2 cellular contexts compared by ENCODE assay signal in the genomic region with DNA sequence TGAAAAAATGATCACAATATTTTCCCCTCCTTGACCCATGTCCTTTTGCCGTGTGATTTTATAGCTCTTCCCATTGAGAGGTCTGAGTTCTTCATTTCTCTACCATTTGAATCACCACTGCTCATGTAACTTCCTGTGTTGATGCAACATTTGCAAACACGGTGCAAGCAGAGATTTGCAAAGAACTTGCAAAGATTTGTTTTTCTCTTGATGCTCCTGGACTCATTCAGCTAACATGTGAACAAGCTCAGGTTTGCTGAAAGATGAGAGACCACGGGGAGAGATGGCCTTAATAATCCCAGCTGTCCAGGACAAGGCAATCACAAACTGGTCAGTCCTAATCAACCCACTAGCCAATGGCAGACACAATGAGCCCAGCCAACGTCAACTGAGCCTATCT.
TF ChIP-seq lines count a peak whose summit lies in the region.

No MANE protein-coding gene starts in this region.

TF ChIP-seq in IMR-90, 13 proteins besides CTCF, POLR2A, EP300 and RAD21:
- peak; percentile 66; the same call in 1 of the 2 replicates for TF ChIP-seq CEBPB (IDR thresholded peaks at IDR 0.05; ENCODE audit: low read depth, low read length)
- no peak for TF ChIP-seq RCOR1 (IDR thresholded peaks at IDR 0.05; ENCODE audit: insufficient replicate concordance, low read length)

TF ChIP-seq in HepG2, 621 proteins besides CTCF, POLR2A, EP300 and RAD21 (continues in another document):
- TF ChIP-seq POGZ (CRISPR knock-in tag; IDR thresholded peaks at IDR 0.05) (0 out of 2 replicates have a peak, but pooled peaks have one; percentile 33), GATAD2A (CRISPR knock-in tag; IDR thresholded peaks at IDR 0.05) (peak; percentile 72), MTA3 (CRISPR knock-in tag; IDR thresholded peaks at IDR 0.05) (no peak), ZNF3 (CRISPR knock-in tag; IDR thresholded peaks at IDR 0.05) (0 out of 2 replicates have a peak, but pooled peaks have one; percentile 16), FOXK1 (CRISPR knock-in tag; IDR thresholded peaks at IDR 0.05; ENCODE audit: borderline replicate concordance, low read depth) (peak; percentile 63; the same call in 1 of the 2 replicates), FOSL2 (CRISPR knock-in tag; IDR thresholded peaks at IDR 0.05) (peak; percentile 45), HDAC1 (CRISPR knock-in tag; IDR thresholded peaks at IDR 0.05) (0 out of 2 replicates have a peak, but pooled peaks have one; percentile 23), ZNF446 (CRISPR knock-in tag; IDR thresholded peaks at IDR 0.05) (no peak), FOXA3 (CRISPR knock-in tag; IDR thresholded peaks at IDR 0.05) (peak; percentile 66), CEBPB (IDR thresholded peaks at IDR 0.05; ENCODE audit: borderline replicate concordance, low read depth, low read length) (peak; percentile 86), HMG20A (CRISPR knock-in tag; IDR thresholded peaks at IDR 0.05; ENCODE audit: borderline replicate concordance) (peak; percentile 75; the same call in 1 of the 2 replicates), ZNF644 (CRISPR knock-in tag; IDR thresholded peaks at IDR 0.05; ENCODE audit: low read depth) (peak; percentile 71; the same call in 1 of the 2 replicates), SALL1 (CRISPR knock-in tag; IDR thresholded peaks at IDR 0.05) (peak; percentile 19; the same call in 1 of the 2 replicates), ZNF383 (CRISPR knock-in tag; IDR thresholded peaks at IDR 0.05; ENCODE audit: borderline replicate concordance) (no peak), IKZF4 (CRISPR knock-in tag; IDR thresholded peaks at IDR 0.05; ENCODE audit: borderline replicate concordance, low read depth, not compliant biosample characterization) (no peak), ELF1 (CRISPR knock-in tag; IDR thresholded peaks at IDR 0.05) (0 out of 2 replicates have a peak, but pooled peaks have one; percentile 37), GABPB1 (CRISPR knock-in tag; IDR thresholded peaks at IDR 0.05) (peak; percentile 78), SAP130 (CRISPR knock-in tag; IDR thresholded peaks at IDR 0.05; ENCODE audit: low read depth) (peak; percentile 24; the same call in 1 of the 2 replicates), SOX6 (IDR thresholded peaks at IDR 0.05) (no peak), SOX6 (CRISPR knock-in tag; IDR thresholded peaks at IDR 0.05) (peak; percentile 64), KLF16 (CRISPR knock-in tag; IDR thresholded peaks at IDR 0.05) (peak in 1 of 2 experiments; percentile 40; a peak in 1 of 4 replicates), KLF6 (CRISPR knock-in tag; IDR thresholded peaks at IDR 0.05) (0 out of 2 replicates have a peak, but pooled peaks have one; percentile 58), FOXP1 (IDR thresholded peaks at IDR 0.05) (no peak), FOXP1 (CRISPR knock-in tag; IDR thresholded peaks at IDR 0.05) (peak; percentile 51), THAP11 (CRISPR knock-in tag; IDR thresholded peaks at IDR 0.05) (0 out of 2 replicates have a peak, but pooled peaks have one; percentile 34), ZNF44 (CRISPR knock-in tag; IDR thresholded peaks at IDR 0.05) (no peak), ELF3 (CRISPR knock-in tag; IDR thresholded peaks at IDR 0.05) (peak; percentile 76; the same call in 1 of the 2 replicates), GABPA (IDR thresholded peaks at IDR 0.05; ENCODE audit: low read depth, low read length) (no peak), GABPA (CRISPR knock-in tag; IDR thresholded peaks at IDR 0.05; ENCODE audit: low read depth) (peak; percentile 80), ZNF274 (CRISPR knock-in tag; IDR thresholded peaks at IDR 0.05) (no peak), HNF4G (IDR thresholded peaks at IDR 0.05; ENCODE audit: borderline replicate concordance, low read depth, low read length) (no peak), HNF4G (CRISPR knock-in tag; IDR thresholded peaks at IDR 0.05; ENCODE audit: borderline replicate concordance, low read depth) (no peak), ETV5 (CRISPR knock-in tag; IDR thresholded peaks at IDR 0.05; ENCODE audit: borderline replicate concordance) (peak; percentile 68; the same call in 1 of the 2 replicates)
- TF ChIP-seq, protein P1, sequence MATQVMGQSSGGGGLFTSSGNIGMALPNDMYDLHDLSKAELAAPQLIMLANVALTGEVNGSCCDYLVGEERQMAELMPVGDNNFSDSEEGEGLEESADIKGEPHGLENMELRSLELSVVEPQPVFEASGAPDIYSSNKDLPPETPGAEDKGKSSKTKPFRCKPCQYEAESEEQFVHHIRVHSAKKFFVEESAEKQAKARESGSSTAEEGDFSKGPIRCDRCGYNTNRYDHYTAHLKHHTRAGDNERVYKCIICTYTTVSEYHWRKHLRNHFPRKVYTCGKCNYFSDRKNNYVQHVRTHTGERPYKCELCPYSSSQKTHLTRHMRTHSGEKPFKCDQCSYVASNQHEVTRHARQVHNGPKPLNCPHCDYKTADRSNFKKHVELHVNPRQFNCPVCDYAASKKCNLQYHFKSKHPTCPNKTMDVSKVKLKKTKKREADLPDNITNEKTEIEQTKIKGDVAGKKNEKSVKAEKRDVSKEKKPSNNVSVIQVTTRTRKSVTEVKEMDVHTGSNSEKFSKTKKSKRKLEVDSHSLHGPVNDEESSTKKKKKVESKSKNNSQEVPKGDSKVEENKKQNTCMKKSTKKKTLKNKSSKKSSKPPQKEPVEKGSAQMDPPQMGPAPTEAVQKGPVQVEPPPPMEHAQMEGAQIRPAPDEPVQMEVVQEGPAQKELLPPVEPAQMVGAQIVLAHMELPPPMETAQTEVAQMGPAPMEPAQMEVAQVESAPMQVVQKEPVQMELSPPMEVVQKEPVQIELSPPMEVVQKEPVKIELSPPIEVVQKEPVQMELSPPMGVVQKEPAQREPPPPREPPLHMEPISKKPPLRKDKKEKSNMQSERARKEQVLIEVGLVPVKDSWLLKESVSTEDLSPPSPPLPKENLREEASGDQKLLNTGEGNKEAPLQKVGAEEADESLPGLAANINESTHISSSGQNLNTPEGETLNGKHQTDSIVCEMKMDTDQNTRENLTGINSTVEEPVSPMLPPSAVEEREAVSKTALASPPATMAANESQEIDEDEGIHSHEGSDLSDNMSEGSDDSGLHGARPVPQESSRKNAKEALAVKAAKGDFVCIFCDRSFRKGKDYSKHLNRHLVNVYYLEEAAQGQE (IDR thresholded peaks at IDR 0.05; ENCODE audit: borderline replicate concordance in 1 of 2, low read depth in 1 of 2, low read length in 2 of 2), result no peak
- TF ChIP-seq, protein P2, sequence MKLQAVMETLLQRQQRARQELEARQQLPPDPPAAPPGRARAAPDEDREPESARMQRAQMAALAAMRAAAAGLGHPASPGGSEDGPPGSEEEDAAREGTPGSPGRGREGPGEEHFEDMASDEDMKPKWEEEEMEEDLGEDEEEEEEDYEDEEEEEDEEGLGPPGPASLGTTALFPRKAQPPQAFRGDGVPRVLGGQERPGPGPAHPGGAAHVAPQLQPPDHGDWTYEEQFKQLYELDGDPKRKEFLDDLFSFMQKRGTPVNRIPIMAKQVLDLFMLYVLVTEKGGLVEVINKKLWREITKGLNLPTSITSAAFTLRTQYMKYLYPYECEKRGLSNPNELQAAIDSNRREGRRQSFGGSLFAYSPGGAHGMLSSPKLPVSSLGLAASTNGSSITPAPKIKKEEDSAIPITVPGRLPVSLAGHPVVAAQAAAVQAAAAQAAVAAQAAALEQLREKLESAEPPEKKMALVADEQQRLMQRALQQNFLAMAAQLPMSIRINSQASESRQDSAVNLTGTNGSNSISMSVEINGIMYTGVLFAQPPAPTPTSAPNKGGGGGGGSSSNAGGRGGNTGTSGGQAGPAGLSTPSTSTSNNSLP (IDR thresholded peaks at IDR 0.05; ENCODE audit: low read depth, low read length), result 0 out of 2 replicates have a peak, but pooled peaks have one; percentile 13
- TF ChIP-seq, protein P3, sequence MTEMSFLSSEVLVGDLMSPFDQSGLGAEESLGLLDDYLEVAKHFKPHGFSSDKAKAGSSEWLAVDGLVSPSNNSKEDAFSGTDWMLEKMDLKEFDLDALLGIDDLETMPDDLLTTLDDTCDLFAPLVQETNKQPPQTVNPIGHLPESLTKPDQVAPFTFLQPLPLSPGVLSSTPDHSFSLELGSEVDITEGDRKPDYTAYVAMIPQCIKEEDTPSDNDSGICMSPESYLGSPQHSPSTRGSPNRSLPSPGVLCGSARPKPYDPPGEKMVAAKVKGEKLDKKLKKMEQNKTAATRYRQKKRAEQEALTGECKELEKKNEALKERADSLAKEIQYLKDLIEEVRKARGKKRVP (CRISPR knock-in tag; IDR thresholded peaks at IDR 0.05), result peak in 1 of 2 experiments; percentile 98; a peak in 2 of 4 replicates
- TF ChIP-seq, protein P4, sequence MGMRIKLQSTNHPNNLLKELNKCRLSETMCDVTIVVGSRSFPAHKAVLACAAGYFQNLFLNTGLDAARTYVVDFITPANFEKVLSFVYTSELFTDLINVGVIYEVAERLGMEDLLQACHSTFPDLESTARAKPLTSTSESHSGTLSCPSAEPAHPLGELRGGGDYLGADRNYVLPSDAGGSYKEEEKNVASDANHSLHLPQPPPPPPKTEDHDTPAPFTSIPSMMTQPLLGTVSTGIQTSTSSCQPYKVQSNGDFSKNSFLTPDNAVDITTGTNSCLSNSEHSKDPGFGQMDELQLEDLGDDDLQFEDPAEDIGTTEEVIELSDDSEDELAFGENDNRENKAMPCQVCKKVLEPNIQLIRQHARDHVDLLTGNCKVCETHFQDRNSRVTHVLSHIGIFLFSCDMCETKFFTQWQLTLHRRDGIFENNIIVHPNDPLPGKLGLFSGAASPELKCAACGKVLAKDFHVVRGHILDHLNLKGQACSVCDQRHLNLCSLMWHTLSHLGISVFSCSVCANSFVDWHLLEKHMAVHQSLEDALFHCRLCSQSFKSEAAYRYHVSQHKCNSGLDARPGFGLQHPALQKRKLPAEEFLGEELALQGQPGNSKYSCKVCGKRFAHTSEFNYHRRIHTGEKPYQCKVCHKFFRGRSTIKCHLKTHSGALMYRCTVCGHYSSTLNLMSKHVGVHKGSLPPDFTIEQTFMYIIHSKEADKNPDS (CRISPR knock-in tag; IDR thresholded peaks at IDR 0.05), result no peak
- TF ChIP-seq, protein P5, sequence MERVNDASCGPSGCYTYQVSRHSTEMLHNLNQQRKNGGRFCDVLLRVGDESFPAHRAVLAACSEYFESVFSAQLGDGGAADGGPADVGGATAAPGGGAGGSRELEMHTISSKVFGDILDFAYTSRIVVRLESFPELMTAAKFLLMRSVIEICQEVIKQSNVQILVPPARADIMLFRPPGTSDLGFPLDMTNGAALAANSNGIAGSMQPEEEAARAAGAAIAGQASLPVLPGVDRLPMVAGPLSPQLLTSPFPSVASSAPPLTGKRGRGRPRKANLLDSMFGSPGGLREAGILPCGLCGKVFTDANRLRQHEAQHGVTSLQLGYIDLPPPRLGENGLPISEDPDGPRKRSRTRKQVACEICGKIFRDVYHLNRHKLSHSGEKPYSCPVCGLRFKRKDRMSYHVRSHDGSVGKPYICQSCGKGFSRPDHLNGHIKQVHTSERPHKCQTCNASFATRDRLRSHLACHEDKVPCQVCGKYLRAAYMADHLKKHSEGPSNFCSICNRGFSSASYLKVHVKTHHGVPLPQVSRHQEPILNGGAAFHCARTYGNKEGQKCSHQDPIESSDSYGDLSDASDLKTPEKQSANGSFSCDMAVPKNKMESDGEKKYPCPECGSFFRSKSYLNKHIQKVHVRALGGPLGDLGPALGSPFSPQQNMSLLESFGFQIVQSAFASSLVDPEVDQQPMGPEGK (CRISPR knock-in tag; IDR thresholded peaks at IDR 0.05), result no peak
- TF ChIP-seq, protein P6, sequence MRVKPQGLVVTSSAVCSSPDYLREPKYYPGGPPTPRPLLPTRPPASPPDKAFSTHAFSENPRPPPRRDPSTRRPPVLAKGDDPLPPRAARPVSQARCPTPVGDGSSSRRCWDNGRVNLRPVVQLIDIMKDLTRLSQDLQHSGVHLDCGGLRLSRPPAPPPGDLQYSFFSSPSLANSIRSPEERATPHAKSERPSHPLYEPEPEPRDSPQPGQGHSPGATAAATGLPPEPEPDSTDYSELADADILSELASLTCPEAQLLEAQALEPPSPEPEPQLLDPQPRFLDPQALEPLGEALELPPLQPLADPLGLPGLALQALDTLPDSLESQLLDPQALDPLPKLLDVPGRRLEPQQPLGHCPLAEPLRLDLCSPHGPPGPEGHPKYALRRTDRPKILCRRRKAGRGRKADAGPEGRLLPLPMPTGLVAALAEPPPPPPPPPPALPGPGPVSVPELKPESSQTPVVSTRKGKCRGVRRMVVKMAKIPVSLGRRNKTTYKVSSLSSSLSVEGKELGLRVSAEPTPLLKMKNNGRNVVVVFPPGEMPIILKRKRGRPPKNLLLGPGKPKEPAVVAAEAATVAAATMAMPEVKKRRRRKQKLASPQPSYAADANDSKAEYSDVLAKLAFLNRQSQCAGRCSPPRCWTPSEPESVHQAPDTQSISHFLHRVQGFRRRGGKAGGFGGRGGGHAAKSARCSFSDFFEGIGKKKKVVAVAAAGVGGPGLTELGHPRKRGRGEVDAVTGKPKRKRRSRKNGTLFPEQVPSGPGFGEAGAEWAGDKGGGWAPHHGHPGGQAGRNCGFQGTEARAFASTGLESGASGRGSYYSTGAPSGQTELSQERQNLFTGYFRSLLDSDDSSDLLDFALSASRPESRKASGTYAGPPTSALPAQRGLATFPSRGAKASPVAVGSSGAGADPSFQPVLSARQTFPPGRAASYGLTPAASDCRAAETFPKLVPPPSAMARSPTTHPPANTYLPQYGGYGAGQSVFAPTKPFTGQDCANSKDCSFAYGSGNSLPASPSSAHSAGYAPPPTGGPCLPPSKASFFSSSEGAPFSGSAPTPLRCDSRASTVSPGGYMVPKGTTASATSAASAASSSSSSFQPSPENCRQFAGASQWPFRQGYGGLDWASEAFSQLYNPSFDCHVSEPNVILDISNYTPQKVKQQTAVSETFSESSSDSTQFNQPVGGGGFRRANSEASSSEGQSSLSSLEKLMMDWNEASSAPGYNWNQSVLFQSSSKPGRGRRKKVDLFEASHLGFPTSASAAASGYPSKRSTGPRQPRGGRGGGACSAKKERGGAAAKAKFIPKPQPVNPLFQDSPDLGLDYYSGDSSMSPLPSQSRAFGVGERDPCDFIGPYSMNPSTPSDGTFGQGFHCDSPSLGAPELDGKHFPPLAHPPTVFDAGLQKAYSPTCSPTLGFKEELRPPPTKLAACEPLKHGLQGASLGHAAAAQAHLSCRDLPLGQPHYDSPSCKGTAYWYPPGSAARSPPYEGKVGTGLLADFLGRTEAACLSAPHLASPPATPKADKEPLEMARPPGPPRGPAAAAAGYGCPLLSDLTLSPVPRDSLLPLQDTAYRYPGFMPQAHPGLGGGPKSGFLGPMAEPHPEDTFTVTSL (CRISPR knock-in tag; IDR thresholded peaks at IDR 0.05; ENCODE audit: borderline replicate concordance), result peak; percentile 88; the same call in 1 of the 2 replicates
